ENCODE assay signal across 1 cellular context in the genomic region with DNA sequence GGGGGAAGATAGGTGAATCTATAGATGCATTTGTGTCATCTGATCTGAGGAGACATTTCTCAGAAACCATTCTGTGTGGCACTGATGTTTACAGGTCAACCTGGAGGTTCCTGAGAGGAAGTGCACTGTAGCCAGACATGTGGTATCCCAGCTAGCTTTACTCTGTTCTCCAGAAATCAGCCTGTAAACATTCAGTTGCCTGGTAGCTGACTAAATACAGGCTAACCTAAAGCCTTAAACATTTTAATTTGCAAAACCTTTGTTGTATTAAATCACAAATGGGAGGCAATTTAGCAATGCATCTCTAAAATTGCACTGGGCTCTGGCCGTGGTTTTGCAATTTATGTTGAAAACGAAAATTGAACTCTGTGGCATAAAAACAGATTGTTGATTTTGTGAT.
TF ChIP-seq lines count a peak whose summit lies in the region.

No MANE protein-coding gene starts in this region.

TF ChIP-seq in GM12878, 131 proteins besides CTCF, POLR2A, EP300 and RAD21:
- TF ChIP-seq IRF3 (IDR thresholded peaks at IDR 0.05): no peak
